8 cellular contexts compared by ENCODE assay signal in the genomic region with DNA sequence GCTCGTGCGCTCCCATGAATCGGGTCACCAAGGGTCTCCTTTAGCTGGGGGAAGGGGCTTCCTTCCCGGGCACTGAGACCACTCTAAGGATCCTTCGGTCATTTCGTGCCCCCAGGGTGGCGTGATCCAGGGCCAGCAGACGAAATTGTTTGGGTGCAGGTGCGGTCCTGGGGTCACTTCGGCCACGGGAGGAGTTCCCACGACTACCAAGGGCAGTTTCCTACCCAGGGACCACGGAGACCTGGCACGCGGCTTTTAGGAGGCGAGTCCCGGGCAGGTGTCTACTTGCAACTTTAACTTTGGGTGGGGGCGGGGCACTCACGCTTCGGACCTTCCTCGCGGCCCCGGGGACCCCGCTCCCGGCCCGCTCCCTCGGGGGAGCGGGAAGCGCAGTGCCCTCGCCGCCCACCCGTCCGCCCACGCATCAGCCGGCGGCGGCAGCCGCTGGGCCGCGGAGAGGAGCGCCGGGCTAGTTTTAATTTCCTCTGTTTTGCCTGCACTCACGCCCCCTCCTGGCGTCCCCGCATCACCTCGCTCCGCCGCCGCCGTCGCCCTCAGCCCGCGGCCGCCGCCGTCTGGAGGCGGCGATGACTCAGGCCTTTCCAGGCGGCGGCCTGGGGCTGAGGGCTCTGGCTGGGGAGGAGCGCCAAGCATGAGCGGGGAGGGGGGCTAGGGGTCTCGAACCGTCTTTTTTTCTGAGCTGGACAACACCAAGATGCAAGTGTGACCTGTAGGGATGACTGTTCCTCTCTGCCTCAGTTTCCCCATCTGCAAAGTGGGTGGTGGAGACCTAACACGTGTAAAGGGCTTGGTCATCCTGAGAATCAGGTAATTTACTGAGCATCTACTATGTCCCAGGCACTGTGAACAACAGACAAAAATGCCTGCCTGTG. TPM values are rescaled to one million over a fixed set of nuclear protein-coding genes. Genes with fewer than 3 reads are reported as not detected.
DNase-seq lines count a peak whose midpoint lies in the region; ATAC-seq lines count a peak whose summit lies in the region.

No MANE protein-coding gene starts in this region.

- peaks cover 8% of the 10 kb centered on the region for H3K4me1 ChIP-seq in HAP-1
- no peaks in the 10 kb centered on the region for H3K4me1 ChIP-seq in ectodermal cell (ENCODE audit: control insufficient read depth, insufficient read depth, low read length)
- peaks cover 15% of the 10 kb centered on the region for H3K4me1 ChIP-seq in mesenchymal stem cell (ENCODE audit: control insufficient read depth, insufficient read depth, low read depth, low read length)

- peak overlapping the region in 1 of 2 experiments; percentile 34 for H2BK12ac ChIP-seq in mesenchymal stem cell (ENCODE audit: low read length in 2 of 2)

- H3K36me3 Mint-ChIP-seq in activated CD4-positive, alpha-beta memory T cell treated with anti-CD3 and anti-CD28 coated beads, Interleukin-2, amount 10 ng/mL, durations not matched to agents 7 days and 5 days (ENCODE audit: low read depth), result no peaks in the 10 kb centered on the region

- 1% methylated on average over 65 of the region's 65 CpGs for WGBS in ectodermal cell, 2 experiments
- WGBS in mesenchymal stem cell, result under 1% methylated on average over 51 of the region's 65 CpGs

- CTCF ChIA-PET in activated CD4-positive, alpha-beta memory T cell treated with anti-CD3 and anti-CD28 coated beads, Interleukin-2, amount 10 ng/mL, durations not matched to agents 7 days and 5 days (lab: Charles Lee), result interaction anchor here (0.7 kb wide), 1 partner anchor 83 kb away, joined by 4 read pairs; no protein-coding TSS in a partner anchor

- H3K36me3 ChIP-seq in HAP-1 (replicated peaks) (no peaks in the 10 kb centered on the region), ectodermal cell (ENCODE audit: control insufficient read depth, insufficient read depth, low read length) (no peaks in the 10 kb centered on the region), mesenchymal stem cell (ENCODE audit: control insufficient read depth in 1 of 2, insufficient read depth in 2 of 2, low read depth in 1 of 2, low read length in 2 of 2) (no peaks in the 10 kb centered on the region)

- no peak overlapping the region for H2BK120ac ChIP-seq in mesenchymal stem cell (ENCODE audit: low read depth, low read length)

- peak overlapping the region; percentile 46 for H3K4me3 Mint-ChIP-seq in activated CD4-positive, alpha-beta memory T cell treated with anti-CD3 and anti-CD28 coated beads, Interleukin-2, amount 10 ng/mL, durations not matched to agents 7 days and 5 days

- H3K9ac ChIP-seq in mesenchymal stem cell (ENCODE audit: low read length), result peak overlapping the region; percentile 29

- peak overlapping the region; percentile 58 for H2BK15ac ChIP-seq in mesenchymal stem cell (ENCODE audit: low read depth, poor library complexity, severe bottlenecking)

- no peak overlapping the region for H3K14ac ChIP-seq in mesenchymal stem cell (ENCODE audit: low read length in 2 of 2)

- H3K27ac ChIP-seq in ectodermal cell (ENCODE audit: insufficient read depth, low read depth, low read length, poor library complexity, severe bottlenecking) (no peak overlapping the region), mesenchymal stem cell (ENCODE audit: low read length, poor library complexity, severe bottlenecking) (no peak overlapping the region)

- H3K27me3 ChIP-seq in HAP-1 (ENCODE audit: low read depth) (no peaks in the 10 kb centered on the region), ectodermal cell (ENCODE audit: control insufficient read depth, insufficient read depth, low read length, poor library complexity, severe bottlenecking) (peaks cover 30% of the 10 kb centered on the region), mesenchymal stem cell (ENCODE audit: control insufficient read depth in 1 of 2, insufficient read depth in 1 of 2, low read length in 2 of 2) (peaks cover 30 to 36% of the 10 kb centered on the region in 2 experiments)

- H4K91ac ChIP-seq in mesenchymal stem cell (ENCODE audit: low read length), result no peak overlapping the region

- H3K4me3 ChIP-seq in HAP-1 (peak overlapping the region; percentile 41), ectodermal cell (ENCODE audit: insufficient read depth, low read depth, low read length) (peak overlapping the region; percentile 55), mesenchymal stem cell (ENCODE audit: insufficient read depth in 1 of 2, low read depth in 1 of 2, low read length in 2 of 2) (peak overlapping the region; percentile 34 to 76)

- no peak overlapping the region for H3K27ac Mint-ChIP-seq in activated CD4-positive, alpha-beta memory T cell treated with anti-CD3 and anti-CD28 coated beads, Interleukin-2, amount 10 ng/mL, durations not matched to agents 7 days and 5 days

- no peak overlapping the region for H2BK5ac ChIP-seq in mesenchymal stem cell (ENCODE audit: low read depth, low read length, poor library complexity, severe bottlenecking)

- H3K4ac ChIP-seq in mesenchymal stem cell (ENCODE audit: low read depth in 1 of 2, low read length in 2 of 2), result no peak overlapping the region

- H3K4me1 Mint-ChIP-seq in activated CD4-positive, alpha-beta memory T cell treated with anti-CD3 and anti-CD28 coated beads, Interleukin-2, amount 10 ng/mL, durations not matched to agents 7 days and 5 days, result peaks cover 15% of the 10 kb centered on the region

- DNase-seq in CD1c-positive myeloid dendritic cell (ENCODE audit: extremely low spot score) (peak; percentile 91), HAP-1 (ENCODE audit: low spot score in 2 of 2) (peak; percentile 65 to 90), NCI-H774 (lab: John Stamatoyannopoulos, UW) (peak; percentile 35), mesenchymal stem cell (peak; percentile 87)
- DNase-seq in activated CD4-positive, alpha-beta memory T cell treated with anti-CD3 and anti-CD28 coated beads, Interleukin-2, amount 10 ng/mL, durations not matched to agents 7 days and 5 days, result peak; percentile 87
- DNase-seq in stimulated activated CD8-positive, alpha-beta memory T cell treated with anti-CD3 and anti-CD28 coated beads, Interleukin-12 subunit alpha, Interleukin-12 subunit beta, amount 100 ng/mL, for 4 hours (ENCODE audit: low read depth), result peak; percentile 76

- peak overlapping the region; percentile 34 to 73 for H3K18ac ChIP-seq in mesenchymal stem cell (ENCODE audit: low read depth in 1 of 2, low read length in 2 of 2)

- H3K9me3 Mint-ChIP-seq in activated CD4-positive, alpha-beta memory T cell treated with anti-CD3 and anti-CD28 coated beads, Interleukin-2, amount 10 ng/mL, durations not matched to agents 7 days and 5 days, result no peaks in the 10 kb centered on the region

- H2AK5ac ChIP-seq in mesenchymal stem cell (ENCODE audit: low read length, severe bottlenecking), result no peak overlapping the region

- in situ Hi-C loops in HAP-1 (cut with MboI; ENCODE audit: low sequenced_read_pairs), result no loop called here

- H3K9me3 ChIP-seq in HAP-1, result no peaks in the 10 kb centered on the region
- H3K9me3 ChIP-seq in ectodermal cell (ENCODE audit: control insufficient read depth, low read length), result no peaks in the 10 kb centered on the region
- no peaks in the 10 kb centered on the region for H3K9me3 ChIP-seq in mesenchymal stem cell (ENCODE audit: control insufficient read depth, low read length)

- no peaks in the 10 kb centered on the region for H3K79me1 ChIP-seq in mesenchymal stem cell (replicated peaks; ENCODE audit: low read length, poor library complexity, severe bottlenecking)

- H2AFZ ChIP-seq in mesenchymal stem cell (ENCODE audit: low read depth, low read length), result peak overlapping the region; percentile 49

- peak overlapping the region; percentile 81 for H3K4me2 ChIP-seq in mesenchymal stem cell (ENCODE audit: low read length, poor library complexity, severe bottlenecking)

- peak overlapping the region; percentile 48 for H4K8ac ChIP-seq in mesenchymal stem cell (ENCODE audit: low read length)

- H3K23ac ChIP-seq in mesenchymal stem cell (ENCODE audit: low read length in 2 of 2), result peak overlapping the region in 1 of 2 experiments; percentile 17

- H3K27me3 Mint-ChIP-seq in activated CD4-positive, alpha-beta memory T cell treated with anti-CD3 and anti-CD28 coated beads, Interleukin-2, amount 10 ng/mL, durations not matched to agents 7 days and 5 days, result peaks cover 31% of the 10 kb centered on the region

- POLR2A ChIA-PET in activated CD4-positive, alpha-beta memory T cell treated with anti-CD3 and anti-CD28 coated beads, Interleukin-2, amount 10 ng/mL, durations not matched to agents 7 days and 5 days (lab: Charles Lee), result no interaction called here

- no peak for ATAC-seq in HG02571 (IDR thresholded peaks at IDR 0.05; ENCODE audit: unreplicated experiment)

RNA-seq across cellular contexts. Expression of a gene that starts 21.8 kb away (rescaled TPM):
- 10 to 100 TPM in 1 of 2 experiments, 1 to 10 TPM in 1; 9.7 to 10.5 TPM for total RNA-seq in activated CD4-positive, alpha-beta memory T cell treated with anti-CD3 and anti-CD28 coated beads, Interleukin-2, amount 10 ng/mL, durations not matched to agents 7 days and 5 days
- polyA plus RNA-seq in ectodermal cell (2013, experiment 1 of 4), result 28.0 TPM
- 30.0 TPM for polyA plus RNA-seq in ectodermal cell (2013, experiment 2 of 4)
- polyA plus RNA-seq in ectodermal cell (2013, experiment 3 of 4), result 26.4 TPM
- 27.6 TPM for polyA plus RNA-seq in ectodermal cell (2013, experiment 4 of 4)
- polyA plus RNA-seq in mesenchymal stem cell (2013, experiment 1 of 2), result 6.3 TPM
- polyA plus RNA-seq in mesenchymal stem cell (2013, experiment 2 of 2), result 5.8 TPM

Comparison
In these comparisons a context has a peak if more than half of its experiments do, and no peak if none do; other contexts are left out.
1. DNase-seq: peak in every context shown above with its lines; median percentile 91 in CD1c-positive myeloid dendritic cell; 87 in activated CD4-positive, alpha-beta memory T cell treated with anti-CD3 and anti-CD28 coated beads, Interleukin-2, amount 10 ng/mL, durations not matched to agents 7 days and 5 days; 87 in mesenchymal stem cell; 78 in HAP-1; 76 in stimulated activated CD8-positive, alpha-beta memory T cell treated with anti-CD3 and anti-CD28 coated beads, Interleukin-12 subunit alpha, Interleukin-12 subunit beta, amount 100 ng/mL, for 4 hours; 35 in NCI-H774.